ENCODE assay signal across 8 cellular contexts in genomic region chr6:84568971-84569370, GRCh38.
A peak's percentile ranks its signal among the peaks of the same experiment; 100 is the strongest.
DNase-seq lines count a peak whose midpoint lies in the region; TF ChIP-seq lines count a peak whose summit lies in the region.

No MANE protein-coding gene starts in this region.

- no peak overlapping the region for H3K9ac ChIP-seq in neuronal stem cell (ENCODE audit: low read depth, low read length, poor library complexity)

- H3K79me2 ChIP-seq in osteoblast (ENCODE audit: insufficient read depth, low read length), result no peaks in the 10 kb centered on the region

- TF ChIP-seq CTCF in NB4 (IDR thresholded peaks at IDR 0.05; ENCODE audit: low read depth, low read length), result peak; percentile 20
- peak; percentile 54 for TF ChIP-seq CTCF in cardiac fibroblast (IDR thresholded peaks at IDR 0.05; ENCODE audit: low read depth, low read length)
- peak; percentile 51 for TF ChIP-seq CTCF in osteoblast (IDR thresholded peaks at IDR 0.05; ENCODE audit: extremely low read depth, low read depth, low read length)

- no peak overlapping the region for H2BK12ac ChIP-seq in neuronal stem cell (ENCODE audit: low read length)

- H3K27me3 ChIP-seq in osteoblast (ENCODE audit: insufficient read depth, low read length) (no peaks in the 10 kb centered on the region), neuronal stem cell (ENCODE audit: control insufficient read depth in 3 of 3, insufficient read depth in 3 of 3, low read depth in 1 of 3, low read length in 3 of 3) (no peaks in the 10 kb centered on the region)

- H3K4me1 ChIP-seq in osteoblast (ENCODE audit: insufficient read depth, low read length) (no peaks in the 10 kb centered on the region), neuronal stem cell (ENCODE audit: control insufficient read depth in 2 of 2, insufficient read depth in 1 of 2, low read depth in 1 of 2, low read length in 2 of 2) (no peaks in the 10 kb centered on the region)

- no peak overlapping the region for H3K4ac ChIP-seq in neuronal stem cell (ENCODE audit: low read length)

- no peak overlapping the region for H3K23ac ChIP-seq in neuronal stem cell (ENCODE audit: low read depth, low read length, poor library complexity)

- no peak overlapping the region for H2BK5ac ChIP-seq in neuronal stem cell (ENCODE audit: low read length)

- no peak overlapping the region for H2BK15ac ChIP-seq in neuronal stem cell (ENCODE audit: low read length)

- no peak overlapping the region for H3K18ac ChIP-seq in neuronal stem cell (ENCODE audit: low read length)

- no peak overlapping the region for H4K8ac ChIP-seq in neuronal stem cell (ENCODE audit: low read depth, low read length)

- TF ChIP-seq POLR2A in NB4 (IDR thresholded peaks at IDR 0.05; ENCODE audit: extremely low read depth, insufficient read length), result no peak

- no peak overlapping the region for H2BK120ac ChIP-seq in neuronal stem cell (ENCODE audit: low read depth, low read length)

- no peak overlapping the region for H2AK5ac ChIP-seq in neuronal stem cell (ENCODE audit: low read depth, low read length)

- no peaks in the 10 kb centered on the region for H4K20me1 ChIP-seq in osteoblast (ENCODE audit: insufficient read depth, low read length)

- H4K91ac ChIP-seq in neuronal stem cell (ENCODE audit: low read depth, low read length, poor library complexity), result no peak overlapping the region

- H3K36me3 ChIP-seq in osteoblast (ENCODE audit: insufficient read depth, low read length) (no peaks in the 10 kb centered on the region), neuronal stem cell (replicated peaks in 1 of 2; ENCODE audit: control insufficient read depth in 2 of 2, insufficient read depth in 2 of 2, low read length in 2 of 2) (no peaks in the 10 kb centered on the region)

- no peak overlapping the region for H3K14ac ChIP-seq in neuronal stem cell (ENCODE audit: low read length)

- H3K79me1 ChIP-seq in neuronal stem cell (ENCODE audit: low read depth, low read length), result no peaks in the 10 kb centered on the region

- H3K4me2 ChIP-seq in osteoblast (ENCODE audit: insufficient read depth, low read length) (no peak overlapping the region), neuronal stem cell (ENCODE audit: insufficient read depth, low read length, poor library complexity, severe bottlenecking) (no peak overlapping the region)

- H3K27ac ChIP-seq in osteoblast (ENCODE audit: low read depth, low read length), result no peak overlapping the region
- no peak overlapping the region for H3K27ac ChIP-seq in neuronal stem cell (replicated peaks; ENCODE audit: low read length)

- H2AFZ ChIP-seq in osteoblast (ENCODE audit: low read length), result peak overlapping the region; percentile 6
- H2AFZ ChIP-seq in neuronal stem cell (ENCODE audit: low read length), result no peak overlapping the region

- H3K4me3 ChIP-seq in NB4 (ENCODE audit: low read depth, low read length) (no peak overlapping the region), cardiac fibroblast (replicated peaks in 1 of 2; ENCODE audit: low read depth in 2 of 2, low read length in 2 of 2) (no peak overlapping the region), osteoblast (ENCODE audit: insufficient read depth, low read length) (no peak overlapping the region), neuronal stem cell (ENCODE audit: low read length in 2 of 2) (no peak overlapping the region)

- peak; percentile 7 to 34 for DNase-seq in NCI-H2081 (lab: John Stamatoyannopoulos, UW)
- DNase-seq in NCI-H2081 treated with DMSO at 0.1 percent for 48 hours (lab: John Stamatoyannopoulos, UW), result no peak
- DNase-seq in NB4 (ENCODE audit: low read depth), result peak; percentile 19
- peak; percentile 76 to 81 for DNase-seq in cardiac fibroblast (ENCODE audit: low read depth in 2 of 2)
- DNase-seq in osteoblast (ENCODE audit: insufficient read length, low spot score, missing footprints), result no peak
- no peak for DNase-seq in ecto neural progenitor cell (ENCODE audit: low spot score)
- DNase-seq in neuronal stem cell (ENCODE audit: low spot score), result no peak
- DNase-seq in activated gamma-delta T cell (lab: John Stamatoyannopoulos, UW), result no peak

- no peaks in the 10 kb centered on the region for H3K9me3 ChIP-seq in osteoblast (ENCODE audit: low read depth, low read length)
- H3K9me3 ChIP-seq in neuronal stem cell (replicated peaks in 1 of 2; ENCODE audit: control insufficient read depth in 2 of 2, insufficient read depth in 1 of 2, low read depth in 1 of 2, low read length in 2 of 2), result no peaks in the 10 kb centered on the region

Comparison
In these comparisons a context has a peak if more than half of its experiments do, and no peak if none do; other contexts are left out.
1. DNase-seq: peak in NCI-H2081 (2 of 2), NB4 (single experiment) and cardiac fibroblast (2 of 2); none in NCI-H2081 treated with DMSO at 0.1 percent for 48 hours (single experiment), osteoblast (single experiment), ecto neural progenitor cell (single experiment), neuronal stem cell (single experiment) and activated gamma-delta T cell (single experiment).
2. Peak in every context shown above with its lines, with median percentiles within 50 percentile points of each other: CTCF ChIP-seq.